ENCODE assay signal across 19 cellular contexts in genomic region chr7:73901231-73901822, GRCh38. TPM values are rescaled to one million over a fixed set of nuclear protein-coding genes. Genes with fewer than 3 reads are reported as not detected.
"Had no signal": no experiment of that assay in that cellular context is flagged by ENCODE, and none has a peak within 500 bp of the region (broad histone marks: within the 10 kb centered on the region; RNA-seq: fewer than 3 reads in every experiment).

No MANE protein-coding gene starts in this region.

- H3K27ac Mint-ChIP-seq: activated CD4-positive, alpha-beta memory T cell treated with anti-CD3 and anti-CD28 coated beads, Interleukin-2, amount 10 ng/mL, durations not matched to agents 7 days and 5 days; activated CD4-positive, alpha-beta T cell treated with anti-CD3 and anti-CD28 coated beads for 36 hours; activated naive CD8-positive, alpha-beta T cell; memory B cell; T-cell had no signal

- DNase-seq: activated CD4-positive, alpha-beta memory T cell treated with anti-CD3 and anti-CD28 coated beads, Interleukin-2, amount 10 ng/mL, durations not matched to agents 7 days and 5 days; activated CD4-positive, alpha-beta T cell treated with anti-CD3 and anti-CD28 coated beads for 36 hours; activated gamma-delta T cell; activated T-cell treated with anti-CD3 and anti-CD28 coated beads, Interleukin-2, amount 50 U/mL, for 48 hours; amygdala; esophagus squamous epithelium; foreskin keratinocyte; left lung; retina; stimulated activated CD4-positive, alpha-beta T cell treated with anti-CD3 and anti-CD28 coated beads, Interleukin-2, amount 100 ng/mL, for 24 hours; stimulated activated naive CD8-positive, alpha-beta T cell treated with anti-CD3 and anti-CD28 coated beads, Interleukin-15, Interleukin-2, amounts not matched to agents 100 U/mL and 50 U/mL, for 24 hours; T-cell; T1000 had no signal

- H3K4me1 ChIP-seq: left lung, parathyroid adenoma had no signal

- H3K27ac ChIP-seq: foreskin keratinocyte, left lung, parathyroid adenoma, VCaP had no signal

- H3K36me3 Mint-ChIP-seq: activated naive CD8-positive, alpha-beta T cell; T-cell had no signal

- H3K4me3 Mint-ChIP-seq: activated CD4-positive, alpha-beta memory T cell treated with anti-CD3 and anti-CD28 coated beads, Interleukin-2, amount 10 ng/mL, durations not matched to agents 7 days and 5 days; activated CD4-positive, alpha-beta T cell treated with anti-CD3 and anti-CD28 coated beads for 36 hours; activated naive CD8-positive, alpha-beta T cell; memory B cell; T-cell had no signal

- H3K4me1 Mint-ChIP-seq: activated CD4-positive, alpha-beta T cell treated with anti-CD3 and anti-CD28 coated beads for 36 hours; memory B cell; T-cell had no signal

- H3K27me3 Mint-ChIP-seq: activated CD4-positive, alpha-beta memory T cell treated with anti-CD3 and anti-CD28 coated beads, Interleukin-2, amount 10 ng/mL, durations not matched to agents 7 days and 5 days; activated CD4-positive, alpha-beta T cell treated with anti-CD3 and anti-CD28 coated beads for 36 hours; activated naive CD8-positive, alpha-beta T cell had no signal

- H3K79me2 ChIP-seq: parathyroid adenoma had no signal

- H3K27me3 ChIP-seq: esophagus squamous epithelium, left lung had no signal

- H2AFZ ChIP-seq: parathyroid adenoma had no signal

- H3K36me3 ChIP-seq: esophagus squamous epithelium, left lung had no signal

- H3K4me2 ChIP-seq: smooth muscle cell had no signal

- ATAC-seq: activated CD4-positive, alpha-beta T cell treated with anti-CD3 and anti-CD28 coated beads for 36 hours; foreskin keratinocyte; left lung; stimulated activated naive CD8-positive, alpha-beta T cell treated with anti-CD3 and anti-CD28 coated beads, Interleukin-15, Interleukin-2, amounts not matched to agents 100 U/mL and 50 U/mL, for 24 hours; T-cell had no signal

- H3K4me3 ChIP-seq: esophagus squamous epithelium, left lung, smooth muscle cell had no signal

- H3K9ac ChIP-seq: parathyroid adenoma had no signal

- H3K9me3 ChIP-seq: esophagus squamous epithelium had no signal

- H3K9me3 Mint-ChIP-seq: activated CD4-positive, alpha-beta memory T cell treated with anti-CD3 and anti-CD28 coated beads, Interleukin-2, amount 10 ng/mL, durations not matched to agents 7 days and 5 days; memory B cell had no signal

RNA-seq across cellular contexts. Expression of gene TMEM270, which starts 40.4 kb away (rescaled TPM):
- total RNA-seq: activated CD4-positive, alpha-beta memory T cell treated with anti-CD3 and anti-CD28 coated beads, Interleukin-2, amount 10 ng/mL, durations not matched to agents 7 days and 5 days; activated CD4-positive, alpha-beta T cell treated with anti-CD3 and anti-CD28 coated beads for 36 hours; esophagus squamous epithelium; foreskin keratinocyte; left lung; smooth muscle cell; T-cell had no signal
- polyA plus RNA-seq: foreskin keratinocyte, neural cell, smooth muscle cell had no signal
